In the genomic region with DNA sequence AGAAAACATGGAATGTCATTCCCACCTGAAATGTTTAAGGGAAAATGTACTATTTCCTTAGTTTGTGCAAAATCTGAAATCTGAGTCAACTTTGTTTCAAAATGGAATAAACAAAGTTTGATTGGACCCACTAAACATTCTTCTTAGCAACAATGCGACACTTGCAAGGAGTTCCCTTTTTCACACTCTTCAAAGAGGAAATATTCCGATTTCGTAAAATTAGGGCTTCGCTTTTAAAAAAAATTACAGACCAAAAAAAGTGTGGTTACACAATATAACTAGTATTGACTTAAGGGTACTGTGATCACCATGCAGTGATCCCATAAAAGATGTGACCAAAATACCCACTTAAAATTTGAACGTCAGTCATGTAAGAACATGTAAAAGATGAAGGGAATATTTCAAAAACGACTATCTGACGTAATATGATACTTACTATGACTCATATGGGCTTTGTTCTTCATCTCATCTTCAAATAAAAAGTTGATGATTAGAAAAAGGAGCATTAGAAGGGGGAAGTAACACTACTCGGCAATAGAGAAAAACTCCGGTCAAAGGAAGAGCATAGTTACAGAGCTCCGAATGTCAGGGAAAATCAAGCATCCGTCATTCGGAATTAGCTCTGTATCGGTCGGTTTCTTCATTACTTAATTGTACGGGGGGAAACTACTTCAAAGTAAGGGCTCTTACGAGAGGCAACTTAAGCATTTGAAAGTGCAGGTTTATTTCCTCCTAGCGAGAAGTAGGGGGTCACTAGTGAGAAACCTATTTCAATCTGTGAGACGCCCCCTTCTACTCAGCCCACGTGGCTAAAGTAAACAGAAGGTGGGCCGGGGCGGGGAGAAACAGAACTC, we compare ENCODE assay signal across 9 cellular contexts. TPM values are rescaled to one million over a fixed set of nuclear protein-coding genes. Genes with fewer than 3 reads are reported as not detected.
A peak's percentile ranks its signal among the peaks of the same experiment; 100 is the strongest.
DNase-seq lines count a peak whose midpoint lies in the region; ATAC-seq and TF ChIP-seq lines count a peak whose summit lies in the region.
"Had no signal": no experiment of that assay in that cellular context is flagged by ENCODE, and none has a peak within 500 bp of the region (broad histone marks: within the 10 kb centered on the region; RNA-seq: fewer than 3 reads in every experiment).

No MANE protein-coding gene starts in this region.

- H3K27ac ChIP-seq in SK-N-SH (ENCODE audit: low read depth in 2 of 2, low read length in 1 of 2) (peak overlapping the region in 1 of 2 experiments; percentile 91; a peak in 1 of 4 replicates), angular gyrus (ENCODE audit: low read depth, low read length) (peak overlapping the region; percentile 55), left lung (peak overlapping the region; percentile 89 to 99), thymus (ENCODE audit: low read depth) (peak overlapping the region; percentile 85)

- H3K36me3 ChIP-seq in SK-N-SH (replicated peaks in 1 of 2; ENCODE audit: control insufficient read depth in 1 of 2, insufficient read depth in 2 of 2, low read length in 1 of 2): no peaks in the 10 kb centered on the region
- no peaks in the 10 kb centered on the region for H3K36me3 ChIP-seq in left lung
- no peaks in the 10 kb centered on the region for H3K36me3 ChIP-seq in thymus (ENCODE audit: control insufficient read depth, insufficient read depth)

- H2AFZ ChIP-seq in SK-N-SH (ENCODE audit: low read depth): peak overlapping the region; percentile 84

- POLR2A ChIA-PET in SK-N-SH (lab: Yijun Ruan, JAX): no interaction called here

- H3K9me2 ChIP-seq in SK-N-SH: no peaks in the 10 kb centered on the region

- H3K4me3 Mint-ChIP-seq in IgD-negative memory B cell: peak overlapping the region; percentile 90 to 100 (median 98)

- peaks cover 22% of the 10 kb centered on the region for H4K20me1 ChIP-seq in SK-N-SH (ENCODE audit: insufficient read depth)

- DNase-seq in SK-N-SH (no peak), left lung (no peak), NCI-H446 (lab: John Stamatoyannopoulos, UW) (no peak), GM03348 (ENCODE audit: low spot score) (no peak)
- DNase-seq: DND-41 had no signal

- H3K79me2 ChIP-seq in SK-N-SH (ENCODE audit: insufficient read depth): peaks cover 35% of the 10 kb centered on the region

- TF ChIP-seq EP300 in SK-N-SH (IDR thresholded peaks at IDR 0.05; ENCODE audit: borderline replicate concordance in 1 of 2, low read depth in 1 of 2, low read length in 1 of 2): no peak

- H3F3A ChIP-seq in SK-N-SH (replicated peaks; ENCODE audit: insufficient read depth): peaks cover 9% of the 10 kb centered on the region

- H3K27me3 ChIP-seq in SK-N-SH (ENCODE audit: insufficient read depth) (no peaks in the 10 kb centered on the region), left lung (no peaks in the 10 kb centered on the region), thymus (ENCODE audit: control insufficient read depth, insufficient read depth) (peaks cover 4% of the 10 kb centered on the region)

- peak overlapping the region; percentile 98; the same call in 1 of the 2 replicates for H3K9ac ChIP-seq in SK-N-SH

- CTCF ChIA-PET in SK-N-SH (lab: Yijun Ruan, JAX): interaction anchor here (1.7 kb wide), 1 partner anchor 328 kb away, joined by 5 read pairs; a partner anchor contains a TSS

- H3K4me1 Mint-ChIP-seq in IgD-negative memory B cell: peaks cover 30 to 38% (median 35%) of the 10 kb centered on the region in 3 donors

- ATAC-seq in SK-N-SH treated with all-trans-retinoic acid at 6 μM for 48 hours (no peak), left lung (peak; percentile 3)

- H3K27ac Mint-ChIP-seq in IgD-negative memory B cell: peak overlapping the region; percentile 75 to 97 (median 96)

- H3K4me1 ChIP-seq in SK-N-SH (ENCODE audit: control insufficient read depth in 1 of 2, insufficient read depth in 2 of 2, low read depth in 1 of 2, low read length in 1 of 2) (peaks cover 0 to 9% of the 10 kb centered on the region in 2 experiments; a peak in 2 of 4 replicates), left lung (peaks cover 0 to 61% of the 10 kb centered on the region in 2 donors), thymus (ENCODE audit: control insufficient read depth, insufficient read depth, low read length) (no peaks in the 10 kb centered on the region)

- no peaks in the 10 kb centered on the region for H3K9me3 Mint-ChIP-seq in IgD-negative memory B cell

- intact Hi-C loops in left lung (cut with DNase I): no loop called here

- H3K4me3 ChIP-seq in SK-N-SH (ENCODE audit: low read depth in 2 of 2, low read length in 1 of 2): peak overlapping the region; percentile 94 to 95
- H3K4me3 ChIP-seq in left lung: peak overlapping the region; percentile 59 to 84
- peak overlapping the region; percentile 91 for H3K4me3 ChIP-seq in thymus (ENCODE audit: low read length)

- H3K27me3 Mint-ChIP-seq in IgD-negative memory B cell: no peaks in the 10 kb centered on the region

- H3K36me3 Mint-ChIP-seq in IgD-negative memory B cell: no peaks in the 10 kb centered on the region

- 82% methylated on average over 21 of the region's 21 CpGs for WGBS in SK-N-SH (ENCODE audit: low lambda C conversion rate)
- 8% methylated on average over 21 of the region's 21 CpGs for WGBS in thymus

- H3K9me3 ChIP-seq in SK-N-SH (no peaks in the 10 kb centered on the region), left lung (no peaks in the 10 kb centered on the region), thymus (ENCODE audit: control insufficient read depth) (peaks cover 2% of the 10 kb centered on the region)

- peak overlapping the region; percentile 89 for H3K4me2 ChIP-seq in SK-N-SH

- TF ChIP-seq CTCF in SK-N-SH (IDR thresholded peaks at IDR 0.05) (no peak), left lung (IDR thresholded peaks at IDR 0.05) (no peak)

- no peak for TF ChIP-seq RAD21 in SK-N-SH (IDR thresholded peaks at IDR 0.05; ENCODE audit: low read length)

TF ChIP-seq in SK-N-SH, 30 proteins besides CTCF, POLR2A, EP300 and RAD21 (continues in another document):
- TF ChIP-seq, protein P1, sequence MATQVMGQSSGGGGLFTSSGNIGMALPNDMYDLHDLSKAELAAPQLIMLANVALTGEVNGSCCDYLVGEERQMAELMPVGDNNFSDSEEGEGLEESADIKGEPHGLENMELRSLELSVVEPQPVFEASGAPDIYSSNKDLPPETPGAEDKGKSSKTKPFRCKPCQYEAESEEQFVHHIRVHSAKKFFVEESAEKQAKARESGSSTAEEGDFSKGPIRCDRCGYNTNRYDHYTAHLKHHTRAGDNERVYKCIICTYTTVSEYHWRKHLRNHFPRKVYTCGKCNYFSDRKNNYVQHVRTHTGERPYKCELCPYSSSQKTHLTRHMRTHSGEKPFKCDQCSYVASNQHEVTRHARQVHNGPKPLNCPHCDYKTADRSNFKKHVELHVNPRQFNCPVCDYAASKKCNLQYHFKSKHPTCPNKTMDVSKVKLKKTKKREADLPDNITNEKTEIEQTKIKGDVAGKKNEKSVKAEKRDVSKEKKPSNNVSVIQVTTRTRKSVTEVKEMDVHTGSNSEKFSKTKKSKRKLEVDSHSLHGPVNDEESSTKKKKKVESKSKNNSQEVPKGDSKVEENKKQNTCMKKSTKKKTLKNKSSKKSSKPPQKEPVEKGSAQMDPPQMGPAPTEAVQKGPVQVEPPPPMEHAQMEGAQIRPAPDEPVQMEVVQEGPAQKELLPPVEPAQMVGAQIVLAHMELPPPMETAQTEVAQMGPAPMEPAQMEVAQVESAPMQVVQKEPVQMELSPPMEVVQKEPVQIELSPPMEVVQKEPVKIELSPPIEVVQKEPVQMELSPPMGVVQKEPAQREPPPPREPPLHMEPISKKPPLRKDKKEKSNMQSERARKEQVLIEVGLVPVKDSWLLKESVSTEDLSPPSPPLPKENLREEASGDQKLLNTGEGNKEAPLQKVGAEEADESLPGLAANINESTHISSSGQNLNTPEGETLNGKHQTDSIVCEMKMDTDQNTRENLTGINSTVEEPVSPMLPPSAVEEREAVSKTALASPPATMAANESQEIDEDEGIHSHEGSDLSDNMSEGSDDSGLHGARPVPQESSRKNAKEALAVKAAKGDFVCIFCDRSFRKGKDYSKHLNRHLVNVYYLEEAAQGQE (IDR thresholded peaks at IDR 0.05; ENCODE audit: low read depth, low read length): no peak
- TF ChIP-seq NRF1 (IDR thresholded peaks at IDR 0.05; ENCODE audit: low read depth, low read length): no peak

TF ChIP-seq in SK-N-SH treated with all-trans-retinoic acid at 6 μM for 48 hours, 23 proteins besides CTCF, POLR2A, EP300 and RAD21 (continues in another document):
- TF ChIP-seq OSR1 (CRISPR knock-in tag; IDR thresholded peaks at IDR 0.05) (no peak), ZC3H10 (CRISPR knock-in tag; IDR thresholded peaks at IDR 0.05) (no peak), ZNF70 (CRISPR knock-in tag; IDR thresholded peaks at IDR 0.05) (no peak)
- TF ChIP-seq, protein P2, sequence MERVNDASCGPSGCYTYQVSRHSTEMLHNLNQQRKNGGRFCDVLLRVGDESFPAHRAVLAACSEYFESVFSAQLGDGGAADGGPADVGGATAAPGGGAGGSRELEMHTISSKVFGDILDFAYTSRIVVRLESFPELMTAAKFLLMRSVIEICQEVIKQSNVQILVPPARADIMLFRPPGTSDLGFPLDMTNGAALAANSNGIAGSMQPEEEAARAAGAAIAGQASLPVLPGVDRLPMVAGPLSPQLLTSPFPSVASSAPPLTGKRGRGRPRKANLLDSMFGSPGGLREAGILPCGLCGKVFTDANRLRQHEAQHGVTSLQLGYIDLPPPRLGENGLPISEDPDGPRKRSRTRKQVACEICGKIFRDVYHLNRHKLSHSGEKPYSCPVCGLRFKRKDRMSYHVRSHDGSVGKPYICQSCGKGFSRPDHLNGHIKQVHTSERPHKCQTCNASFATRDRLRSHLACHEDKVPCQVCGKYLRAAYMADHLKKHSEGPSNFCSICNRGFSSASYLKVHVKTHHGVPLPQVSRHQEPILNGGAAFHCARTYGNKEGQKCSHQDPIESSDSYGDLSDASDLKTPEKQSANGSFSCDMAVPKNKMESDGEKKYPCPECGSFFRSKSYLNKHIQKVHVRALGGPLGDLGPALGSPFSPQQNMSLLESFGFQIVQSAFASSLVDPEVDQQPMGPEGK (CRISPR knock-in tag; IDR thresholded peaks at IDR 0.05; ENCODE audit: borderline replicate concordance): no peak
- TF ChIP-seq, protein P3, sequence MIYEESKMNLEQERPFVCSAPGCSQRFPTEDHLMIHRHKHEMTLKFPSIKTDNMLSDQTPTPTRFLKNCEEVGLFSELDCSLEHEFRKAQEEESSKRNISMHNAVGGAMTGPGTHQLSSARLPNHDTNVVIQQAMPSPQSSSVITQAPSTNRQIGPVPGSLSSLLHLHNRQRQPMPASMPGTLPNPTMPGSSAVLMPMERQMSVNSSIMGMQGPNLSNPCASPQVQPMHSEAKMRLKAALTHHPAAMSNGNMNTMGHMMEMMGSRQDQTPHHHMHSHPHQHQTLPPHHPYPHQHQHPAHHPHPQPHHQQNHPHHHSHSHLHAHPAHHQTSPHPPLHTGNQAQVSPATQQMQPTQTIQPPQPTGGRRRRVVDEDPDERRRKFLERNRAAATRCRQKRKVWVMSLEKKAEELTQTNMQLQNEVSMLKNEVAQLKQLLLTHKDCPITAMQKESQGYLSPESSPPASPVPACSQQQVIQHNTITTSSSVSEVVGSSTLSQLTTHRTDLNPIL (CRISPR knock-in tag; IDR thresholded peaks at IDR 0.05; ENCODE audit: low read depth): no peak

RNA-seq across cellular contexts. Expression of a gene that starts 1.4 kb away (rescaled TPM):
- polyA plus RNA-seq in SK-N-SH (2012; rRNA removed): 3.5 and 5.1 TPM in 2 replicates
- polyA plus RNA-seq in SK-N-SH (2012; cell fraction: cytosol; rRNA removed): 3.4 and 3.5 TPM in 2 replicates
- 6.2 and 12.3 TPM in 2 replicates for polyA plus RNA-seq in SK-N-SH (2012; cell fraction: nucleus; rRNA removed)
- 32.8 TPM for polyA plus RNA-seq in IgD-negative memory B cell
- total RNA-seq in left lung: 10 to 100 TPM; 19.1 to 33.2 TPM
- polyA plus RNA-seq in thymus: 6.5 TPM
